12 cellular contexts compared by ENCODE assay signal in genomic region chr7:100991631-100992030, GRCh38. TPM values are rescaled to one million over a fixed set of nuclear protein-coding genes. Genes with fewer than 3 reads are reported as not detected.
"Had no signal": no experiment of that assay in that cellular context is flagged by ENCODE, and none has a peak within 500 bp of the region (broad histone marks: within the 10 kb centered on the region; RNA-seq: fewer than 3 reads in every experiment).

No MANE protein-coding gene starts in this region.

- H3K36me3 ChIP-seq: HAP-1 had no signal

- H3K4me3 Mint-ChIP-seq: GM23338, H9, HFFc6 had no signal

- FAIRE-seq: H1, H54 had no signal

- H3K27ac Mint-ChIP-seq: GM23338, H9, HFFc6 had no signal

- H3K4me1 Mint-ChIP-seq: GM23338, H9 had no signal

- H3K4me1 ChIP-seq: HAP-1 had no signal

- DNase-seq: GM23248, GOT3, H7, H9, HCEC 1CT, HFFc6 had no signal

- H2AFZ ChIP-seq: GM23248, GM23338 had no signal

- ATAC-seq: GM23338, HCT116 had no signal

- H3K9me3 Mint-ChIP-seq: HFFc6 had no signal

- H3K9me3 ChIP-seq: HAP-1 had no signal

- H3K9ac ChIP-seq: GM23248 had no signal

- H3K27ac ChIP-seq: GM23248 had no signal

- H3K4me3 ChIP-seq: GM23248, GM23338, HAP-1 had no signal

- H3K4me2 ChIP-seq: GM23338 had no signal

RNA-seq across cellular contexts. Expression of gene MUC17, which starts 28.2 kb away (rescaled TPM):
- total RNA-seq: GM23248, H1, H4, H7, H9, HFFc6 had no signal
- polyA plus RNA-seq: GM23248, GM23338 had no signal

RNA-seq across cellular contexts. Expression of gene MUC3A, which starts 42.3 kb away (rescaled TPM):
- total RNA-seq: GM23248, H4, HFFc6 had no signal
- polyA plus RNA-seq: GM23248 had no signal
